Comparison of ENCODE assay signal across 1 cellular context in genomic region chr2:237885931-237886701, GRCh38.
TF ChIP-seq lines count a peak whose summit lies in the region.

No MANE protein-coding gene starts in this region.

TF ChIP-seq in WTC11, 78 proteins besides CTCF, POLR2A, EP300 and RAD21 (continued from another document):
- TF ChIP-seq, protein P1, sequence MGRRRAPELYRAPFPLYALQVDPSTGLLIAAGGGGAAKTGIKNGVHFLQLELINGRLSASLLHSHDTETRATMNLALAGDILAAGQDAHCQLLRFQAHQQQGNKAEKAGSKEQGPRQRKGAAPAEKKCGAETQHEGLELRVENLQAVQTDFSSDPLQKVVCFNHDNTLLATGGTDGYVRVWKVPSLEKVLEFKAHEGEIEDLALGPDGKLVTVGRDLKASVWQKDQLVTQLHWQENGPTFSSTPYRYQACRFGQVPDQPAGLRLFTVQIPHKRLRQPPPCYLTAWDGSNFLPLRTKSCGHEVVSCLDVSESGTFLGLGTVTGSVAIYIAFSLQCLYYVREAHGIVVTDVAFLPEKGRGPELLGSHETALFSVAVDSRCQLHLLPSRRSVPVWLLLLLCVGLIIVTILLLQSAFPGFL (CRISPR knock-in tag; IDR thresholded peaks at IDR 0.05; ENCODE audit: borderline replicate concordance) = no peak
- TF ChIP-seq FOXP1 (CRISPR knock-in tag; IDR thresholded peaks at IDR 0.05; ENCODE audit: borderline replicate concordance) (no peak), ZNF671 (CRISPR knock-in tag; IDR thresholded peaks at IDR 0.05) (no peak), CBFB (CRISPR knock-in tag; IDR thresholded peaks at IDR 0.05; ENCODE audit: low read depth) (no peak), TEAD1 (CRISPR knock-in tag; IDR thresholded peaks at IDR 0.05) (no peak), FOXK1 (CRISPR knock-in tag; IDR thresholded peaks at IDR 0.05) (no peak), ARID4B (CRISPR knock-in tag; IDR thresholded peaks at IDR 0.05; ENCODE audit: borderline replicate concordance) (no peak)
- TF ChIP-seq, protein P2, sequence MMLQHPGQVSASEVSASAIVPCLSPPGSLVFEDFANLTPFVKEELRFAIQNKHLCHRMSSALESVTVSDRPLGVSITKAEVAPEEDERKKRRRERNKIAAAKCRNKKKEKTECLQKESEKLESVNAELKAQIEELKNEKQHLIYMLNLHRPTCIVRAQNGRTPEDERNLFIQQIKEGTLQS (CRISPR knock-in tag; conservative IDR thresholded peaks at IDR 0.05) = no peak
- TF ChIP-seq, protein P3, sequence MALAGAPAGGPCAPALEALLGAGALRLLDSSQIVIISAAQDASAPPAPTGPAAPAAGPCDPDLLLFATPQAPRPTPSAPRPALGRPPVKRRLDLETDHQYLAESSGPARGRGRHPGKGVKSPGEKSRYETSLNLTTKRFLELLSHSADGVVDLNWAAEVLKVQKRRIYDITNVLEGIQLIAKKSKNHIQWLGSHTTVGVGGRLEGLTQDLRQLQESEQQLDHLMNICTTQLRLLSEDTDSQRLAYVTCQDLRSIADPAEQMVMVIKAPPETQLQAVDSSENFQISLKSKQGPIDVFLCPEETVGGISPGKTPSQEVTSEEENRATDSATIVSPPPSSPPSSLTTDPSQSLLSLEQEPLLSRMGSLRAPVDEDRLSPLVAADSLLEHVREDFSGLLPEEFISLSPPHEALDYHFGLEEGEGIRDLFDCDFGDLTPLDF (CRISPR knock-in tag; IDR thresholded peaks at IDR 0.05) = no peak
